In genomic region chr6:121932071-121933009, GRCh38 we compare ENCODE assay signal across 9 cellular contexts.
A peak's percentile ranks its signal among the peaks of the same experiment; 100 is the strongest.
DNase-seq lines count a peak whose midpoint lies in the region; TF ChIP-seq lines count a peak whose summit lies in the region.
"Had no signal": no experiment of that assay in that cellular context is flagged by ENCODE, and none has a peak within 500 bp of the region (broad histone marks: within the 10 kb centered on the region; RNA-seq: fewer than 3 reads in every experiment).

No MANE protein-coding gene starts in this region.

- peak; percentile 33 for DNase-seq in HEK293T (ENCODE audit: extremely low spot score)
- DNase-seq in amniotic stem cell (lab: John Stamatoyannopoulos, UW), result peak; percentile 95
- peak; percentile 94 for DNase-seq in iPS DF 19.7 (ENCODE audit: low read depth, low spot score)
- peak; percentile 65 to 81 for DNase-seq in suprapubic skin (ENCODE audit: low spot score in 2 of 2)
- no peak for DNase-seq in effector memory CD4-positive, alpha-beta T cell
- no peak for DNase-seq in OCI-M2 (lab: John Stamatoyannopoulos, UW; ENCODE audit: unreplicated experiment)
- DNase-seq in activated naive CD4-positive, alpha-beta T cell (lab: John Stamatoyannopoulos, UW), result no peak
- DNase-seq in activated CD8-positive, alpha-beta memory T cell treated with anti-CD3 and anti-CD28 coated beads for 24 hours, result no peak
- DNase-seq: NCI-H1417 treated with DMSO at 0.1 percent for 48 hours had no signal

- no peaks in the 10 kb centered on the region for H3K36me3 ChIP-seq in suprapubic skin
- H3K36me3 ChIP-seq in effector memory CD4-positive, alpha-beta T cell (ENCODE audit: control insufficient read depth, insufficient read depth, low read length), result no peaks in the 10 kb centered on the region

- no peaks in the 10 kb centered on the region for H3K9me3 ChIP-seq in suprapubic skin
- no peaks in the 10 kb centered on the region for H3K9me3 ChIP-seq in effector memory CD4-positive, alpha-beta T cell (ENCODE audit: control insufficient read depth, low read length)

- CTCF ChIA-PET in HEK293T (lab: Yijun Ruan, JAX), result no interaction called here

- no peak for TF ChIP-seq POLR2A in suprapubic skin (IDR thresholded peaks at IDR 0.05)

- no peak for TF ChIP-seq EP300 in suprapubic skin (IDR thresholded peaks at IDR 0.05)

- POLR2A ChIA-PET in HEK293T (lab: Yijun Ruan, JAX), result no interaction called here

- H3K27me3 ChIP-seq in suprapubic skin, result no peaks in the 10 kb centered on the region
- H3K27me3 ChIP-seq in effector memory CD4-positive, alpha-beta T cell (replicated peaks; ENCODE audit: control insufficient read depth, insufficient read depth, low read length, poor library complexity, severe bottlenecking), result no peaks in the 10 kb centered on the region

- TF ChIP-seq CTCF in suprapubic skin (IDR thresholded peaks at IDR 0.05), result no peak

- 44% methylated on average over 13 of the region's 13 CpGs for WGBS in suprapubic skin

- no peak overlapping the region for H3K4me3 ChIP-seq in suprapubic skin
- H3K4me3 ChIP-seq in effector memory CD4-positive, alpha-beta T cell (ENCODE audit: insufficient read depth, low read depth, low read length, poor library complexity, severe bottlenecking), result no peak overlapping the region

- H3K4me1 ChIP-seq in suprapubic skin, result peaks cover 4% of the 10 kb centered on the region
- no peaks in the 10 kb centered on the region for H3K4me1 ChIP-seq in effector memory CD4-positive, alpha-beta T cell (ENCODE audit: control insufficient read depth, insufficient read depth, low read length, poor library complexity, severe bottlenecking)

- H3K27ac ChIP-seq in suprapubic skin, result no peak overlapping the region
- H3K27ac ChIP-seq in effector memory CD4-positive, alpha-beta T cell (ENCODE audit: insufficient read depth, low read length, poor library complexity, severe bottlenecking), result no peak overlapping the region

TF ChIP-seq in HEK293T, 16 proteins besides CTCF, POLR2A, EP300 and RAD21:
- TF ChIP-seq ELF4 (IDR thresholded peaks at IDR 0.05) (no peak), FOXA1 (IDR thresholded peaks at IDR 0.05) (no peak), HDGF (IDR thresholded peaks at IDR 0.05; ENCODE audit: borderline replicate concordance) (no peak), LEF1 (IDR thresholded peaks at IDR 0.05; ENCODE audit: borderline replicate concordance) (no peak), SP1 (IDR thresholded peaks at IDR 0.05) (no peak), TARDBP (IDR thresholded peaks at IDR 0.05) (no peak), SUZ12 (IDR thresholded peaks at IDR 0.05) (no peak), FOXK2 (IDR thresholded peaks at IDR 0.05) (no peak), FOXM1 (IDR thresholded peaks at IDR 0.05; ENCODE audit: borderline replicate concordance) (no peak), ARNT (IDR thresholded peaks at IDR 0.05) (no peak), CTBP1 (IDR thresholded peaks at IDR 0.05; ENCODE audit: borderline replicate concordance) (no peak)
- TF ChIP-seq, protein P1, sequence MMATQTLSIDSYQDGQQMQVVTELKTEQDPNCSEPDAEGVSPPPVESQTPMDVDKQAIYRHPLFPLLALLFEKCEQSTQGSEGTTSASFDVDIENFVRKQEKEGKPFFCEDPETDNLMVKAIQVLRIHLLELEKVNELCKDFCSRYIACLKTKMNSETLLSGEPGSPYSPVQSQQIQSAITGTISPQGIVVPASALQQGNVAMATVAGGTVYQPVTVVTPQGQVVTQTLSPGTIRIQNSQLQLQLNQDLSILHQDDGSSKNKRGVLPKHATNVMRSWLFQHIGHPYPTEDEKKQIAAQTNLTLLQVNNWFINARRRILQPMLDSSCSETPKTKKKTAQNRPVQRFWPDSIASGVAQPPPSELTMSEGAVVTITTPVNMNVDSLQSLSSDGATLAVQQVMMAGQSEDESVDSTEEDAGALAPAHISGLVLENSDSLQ (IDR thresholded peaks at IDR 0.05), result no peak

Comparison
In these comparisons a context has a peak if more than half of its experiments do, and no peak if none do; other contexts are left out.
1. DNase-seq: peak in HEK293T (single experiment), amniotic stem cell (single experiment), iPS DF 19.7 (single experiment) and suprapubic skin (2 of 2); none in effector memory CD4-positive, alpha-beta T cell (0 of 3), OCI-M2 (single experiment), activated naive CD4-positive, alpha-beta T cell (0 of 4) and activated CD8-positive, alpha-beta memory T cell treated with anti-CD3 and anti-CD28 coated beads for 24 hours (single experiment).